9 cellular contexts compared by ENCODE assay signal in genomic region chr6:108118791-108119211, GRCh38. TPM values are rescaled to one million over a fixed set of nuclear protein-coding genes. Genes with fewer than 3 reads are reported as not detected.
DNase-seq lines count a peak whose midpoint lies in the region; ATAC-seq and TF ChIP-seq lines count a peak whose summit lies in the region.
"Had no signal": no experiment of that assay in that cellular context is flagged by ENCODE, and none has a peak within 500 bp of the region (broad histone marks: within the 10 kb centered on the region; RNA-seq: fewer than 3 reads in every experiment).

No MANE protein-coding gene starts in this region.

- no peaks in the 10 kb centered on the region; a peak in 1 of 7 replicates for H3K36me3 Mint-ChIP-seq in H9 (ENCODE audit: insufficient read depth in 1 of 3, low read depth in 3 of 3)
- H3K36me3 Mint-ChIP-seq in central memory CD8-positive, alpha-beta T cell (ENCODE audit: insufficient read depth): peaks cover 3% of the 10 kb centered on the region
- peaks cover 0 to 5% (median 2%) of the 10 kb centered on the region in 5 donors for H3K36me3 Mint-ChIP-seq in naive thymus-derived CD4-positive, alpha-beta T cell

- H3K23me2 ChIP-seq in H9 (ENCODE audit: insufficient read length, low read depth, low read length, poor library complexity, severe bottlenecking): peaks cover 7% of the 10 kb centered on the region

- WGBS in H9 (ENCODE audit: extremely low coverage, insufficient read length, low lambda C conversion rate): no CpG with 5 or more reads among the region's 19 CpGs

- no peak overlapping the region for H3K14ac ChIP-seq in H9 (ENCODE audit: insufficient read depth, low read length)

- no peak for ATAC-seq in central memory CD8-positive, alpha-beta T cell (replicated peaks; ENCODE audit: extremely low read depth, poor library complexity, severe bottlenecking)
- ATAC-seq in naive thymus-derived CD4-positive, alpha-beta T cell: no peak
- no peak for ATAC-seq in GM19351 (IDR thresholded peaks at IDR 0.05; ENCODE audit: unreplicated experiment)
- ATAC-seq in GM21360 (IDR thresholded peaks at IDR 0.05; ENCODE audit: unreplicated experiment): no peak

- H3K79me1 ChIP-seq in H9 (ENCODE audit: insufficient read depth, low read depth, low read length, poor library complexity, severe bottlenecking): no peaks in the 10 kb centered on the region

- CTCF ChIA-PET in naive thymus-derived CD4-positive, alpha-beta T cell (lab: Charles Lee): no interaction called here

- peak overlapping the region; percentile 49 to 73 for H3K4me3 Mint-ChIP-seq in H9
- peak overlapping the region; percentile 84 for H3K4me3 Mint-ChIP-seq in central memory CD8-positive, alpha-beta T cell
- peak overlapping the region; percentile 84 to 99 (median 90) for H3K4me3 Mint-ChIP-seq in naive thymus-derived CD4-positive, alpha-beta T cell

- no peaks in the 10 kb centered on the region for H4K20me1 ChIP-seq in H9 (ENCODE audit: control insufficient read depth, insufficient read depth, insufficient read length)

- H4K5ac ChIP-seq in H9 (ENCODE audit: insufficient read length, low read depth, low read length): no peak overlapping the region

- DNase-seq in AG10803 (ENCODE audit: low read depth) (no peak), H9 (peak; percentile 30), NCI-H748 treated with DMSO at 0.1 percent for 48 hours (lab: John Stamatoyannopoulos, UW) (no peak), SHP77 (lab: John Stamatoyannopoulos, UW) (no peak)
- DNase-seq in central memory CD8-positive, alpha-beta T cell (ENCODE audit: low spot score in 2 of 2): no peak
- no peak for DNase-seq in naive thymus-derived CD4-positive, alpha-beta T cell
- DNase-seq: activated gamma-delta T cell had no signal

- H2BK12ac ChIP-seq in H9 (ENCODE audit: insufficient read length, low read depth, low read length): no peak overlapping the region

- peaks cover 97% of the 10 kb centered on the region for H3K27me3 ChIP-seq in H9 (ENCODE audit: insufficient read depth, low read length)
- peaks cover 10 to 30% of the 10 kb centered on the region in 2 donors for H3K27me3 ChIP-seq in naive thymus-derived CD4-positive, alpha-beta T cell (ENCODE audit: control insufficient read depth in 2 of 2, insufficient read depth in 2 of 2, low read length in 2 of 2)

- peak overlapping the region; percentile 44 for H3K4me2 ChIP-seq in H9 (ENCODE audit: insufficient read depth, insufficient read length, low read length)

- H3K9ac ChIP-seq in H9 (ENCODE audit: extremely low read depth, insufficient read length, low read length): no peak overlapping the region

- H4K91ac ChIP-seq in H9 (ENCODE audit: insufficient read length, low read depth, low read length): no peak overlapping the region

- H3K4me1 ChIP-seq in H9 (ENCODE audit: insufficient read depth, low read length): peaks cover 2% of the 10 kb centered on the region; the same call in 1 of the 2 replicates
- H3K4me1 ChIP-seq in naive thymus-derived CD4-positive, alpha-beta T cell (ENCODE audit: control insufficient read depth in 2 of 2, insufficient read depth in 2 of 2, low read length in 2 of 2): peaks cover 14 to 36% of the 10 kb centered on the region in 2 donors

- H2AFZ ChIP-seq in H9 (ENCODE audit: low read length): no peak overlapping the region

- peaks cover 50 to 59% of the 10 kb centered on the region in 2 experiments for H3K4me1 Mint-ChIP-seq in H9
- H3K4me1 Mint-ChIP-seq in central memory CD8-positive, alpha-beta T cell: peaks cover 42% of the 10 kb centered on the region
- peaks cover 29 to 55% (median 44%) of the 10 kb centered on the region in 7 donors for H3K4me1 Mint-ChIP-seq in naive thymus-derived CD4-positive, alpha-beta T cell

- H2BK120ac ChIP-seq in H9 (ENCODE audit: low read depth, low read length, poor library complexity, severe bottlenecking): no peak overlapping the region

- no peak overlapping the region for H3K23ac ChIP-seq in H9 (ENCODE audit: insufficient read length, low read depth, low read length)

- no peak overlapping the region for H4K8ac ChIP-seq in H9 (replicated peaks; ENCODE audit: insufficient read length, low read depth, low read length)

- no peak overlapping the region for H3K4ac ChIP-seq in H9 (ENCODE audit: low read depth, low read length)

- POLR2A ChIA-PET in naive thymus-derived CD4-positive, alpha-beta T cell (lab: Charles Lee): no interaction called here

- H2AK5ac ChIP-seq in H9 (ENCODE audit: insufficient read length, low read length): no peak overlapping the region

- no peak overlapping the region for H2BK20ac ChIP-seq in H9 (ENCODE audit: low read depth, low read length, poor library complexity, severe bottlenecking)

- no peaks in the 10 kb centered on the region for H3K9me3 ChIP-seq in H9 (ENCODE audit: control insufficient read depth, low read depth, low read length)
- no peaks in the 10 kb centered on the region for H3K9me3 ChIP-seq in naive thymus-derived CD4-positive, alpha-beta T cell (ENCODE audit: control insufficient read depth in 2 of 3, low read length in 3 of 3)

- no peak overlapping the region for H2BK5ac ChIP-seq in H9 (ENCODE audit: insufficient read length, low read length)

- peak overlapping the region; percentile 27 for H3K4me3 ChIP-seq in AG10803 (ENCODE audit: low read length)
- H3K4me3 ChIP-seq in naive thymus-derived CD4-positive, alpha-beta T cell (ENCODE audit: low read length): peak overlapping the region; percentile 66

- H3K27ac ChIP-seq in H9 (ENCODE audit: insufficient read length, low read depth, low read length): no peak overlapping the region
- no peak overlapping the region for H3K27ac ChIP-seq in naive thymus-derived CD4-positive, alpha-beta T cell (ENCODE audit: low read depth, low read length)

- intact Hi-C loops in naive thymus-derived CD4-positive, alpha-beta T cell (cut with micrococcal nuclease): loop anchor here in 1 of 2 donors (2.0 to 10.0 kb wide), 2 partner anchors 16 to 236 kb away; no protein-coding TSS in a partner anchor

- H3K18ac ChIP-seq in H9 (ENCODE audit: insufficient read length, low read depth, low read length): no peak overlapping the region

- H3K9me3 Mint-ChIP-seq in H9: peaks cover 0 to 13% of the 10 kb centered on the region in 2 experiments; a peak in 4 of 5 replicates
- H3K9me3 Mint-ChIP-seq in central memory CD8-positive, alpha-beta T cell: no peaks in the 10 kb centered on the region
- H3K9me3 Mint-ChIP-seq in naive thymus-derived CD4-positive, alpha-beta T cell: peaks cover 0 to 7% (median 0%) of the 10 kb centered on the region in 11 donors

- no peak overlapping the region for H2BK15ac ChIP-seq in H9 (ENCODE audit: low read depth, low read length)

- peaks cover 98% of the 10 kb centered on the region for H3K27me3 Mint-ChIP-seq in H9 (ENCODE audit: low read depth)
- H3K27me3 Mint-ChIP-seq in central memory CD8-positive, alpha-beta T cell: peaks cover 95% of the 10 kb centered on the region
- peaks cover 82 to 94% (median 85%) of the 10 kb centered on the region in 5 donors for H3K27me3 Mint-ChIP-seq in naive thymus-derived CD4-positive, alpha-beta T cell

- H3K27ac Mint-ChIP-seq in H9: no peak overlapping the region
- no peak overlapping the region for H3K27ac Mint-ChIP-seq in central memory CD8-positive, alpha-beta T cell (ENCODE audit: low read depth)
- H3K27ac Mint-ChIP-seq in naive thymus-derived CD4-positive, alpha-beta T cell: peak overlapping the region in 1 of 9 donors; percentile 78

- H3K56ac ChIP-seq in H9 (ENCODE audit: insufficient read length, low read depth, low read length): no peak overlapping the region

- H3K79me2 ChIP-seq in H9 (ENCODE audit: insufficient read depth, low read length): no peaks in the 10 kb centered on the region

- H3T11ph ChIP-seq in H9 (ENCODE audit: low read length): no peak overlapping the region

- no peaks in the 10 kb centered on the region for H3K36me3 ChIP-seq in naive thymus-derived CD4-positive, alpha-beta T cell (ENCODE audit: control insufficient read depth in 2 of 3, insufficient read depth in 3 of 3, low read length in 3 of 3)

- TF ChIP-seq CTCF in AG10803 (conservative IDR thresholded peaks at IDR 0.05; ENCODE audit: low read length) (no peak), H9 (conservative IDR thresholded peaks at IDR 0.05) (no peak)

RNA-seq across cellular contexts. Expression of gene OSTM1, which starts 44.3 kb away (rescaled TPM):
- total RNA-seq in H9 (2021): 20.6 and 20.9 TPM in 2 replicates
- 10 to 100 TPM; 25.0 to 48.9 (median 36.7) TPM for total RNA-seq in naive thymus-derived CD4-positive, alpha-beta T cell
- 10 to 100 TPM; 26.0 to 30.9 TPM for polyA plus RNA-seq in naive thymus-derived CD4-positive, alpha-beta T cell

RNA-seq across cellular contexts. Expression of gene NR2E1, which starts 47.0 kb away (rescaled TPM):
- total RNA-seq in H9 (2021): not detected in 2 replicates
- total RNA-seq in naive thymus-derived CD4-positive, alpha-beta T cell: not detected
- not detected for polyA plus RNA-seq in naive thymus-derived CD4-positive, alpha-beta T cell
